ENCODE assay signal across 16 cellular contexts in the genomic region with DNA sequence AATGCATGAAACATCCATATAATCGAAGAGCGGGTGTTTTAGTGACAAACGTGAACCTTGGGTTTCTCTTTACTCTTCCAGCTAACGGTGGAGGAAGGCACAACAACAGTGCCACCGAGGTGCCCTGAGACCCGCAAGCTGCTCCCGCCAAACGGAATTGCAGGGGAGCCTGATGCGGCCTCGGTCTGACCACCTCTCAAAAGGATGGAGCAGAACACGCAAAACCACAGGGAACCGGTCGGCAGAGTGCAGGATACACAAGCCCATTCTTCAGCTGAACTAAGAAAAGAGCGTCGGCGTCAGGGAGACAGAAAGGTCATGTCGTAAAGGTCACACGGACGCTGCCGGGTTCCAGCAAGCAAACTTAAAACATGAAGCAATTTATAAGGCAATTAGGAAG.
DNase-seq lines count a peak whose midpoint lies in the region; ATAC-seq and TF ChIP-seq lines count a peak whose summit lies in the region.
"Had no signal": no experiment of that assay in that cellular context is flagged by ENCODE, and none has a peak within 500 bp of the region (broad histone marks: within the 10 kb centered on the region; RNA-seq: fewer than 3 reads in every experiment).

No MANE protein-coding gene starts in this region.

- H3K9ac ChIP-seq in endodermal cell (ENCODE audit: extremely low read depth, low read length, poor library complexity, severe bottlenecking), result no peak overlapping the region

- WGBS in heart right ventricle, 2 donors, result 95 to 99% methylated on average over 20 of the region's 20 CpGs
- 95 to 96% methylated on average over 20 of the region's 20 CpGs for WGBS in endodermal cell (ENCODE audit: insufficient coverage in 1 of 2, insufficient read length in 1 of 2), 2 experiments

- no peak for TF ChIP-seq CTCF in left ventricle myocardium inferior (IDR thresholded peaks at IDR 0.05; ENCODE audit: borderline replicate concordance)
- TF ChIP-seq CTCF in heart right ventricle (IDR thresholded peaks at IDR 0.05), result no peak
- TF ChIP-seq CTCF in endodermal cell (conservative IDR thresholded peaks at IDR 0.05), result no peak
- no peak for TF ChIP-seq CTCF in neural crest cell (conservative IDR thresholded peaks at IDR 0.05)
- no peak for TF ChIP-seq CTCF in upper lobe of right lung (IDR thresholded peaks at IDR 0.05)
- TF ChIP-seq CTCF in HFFc6 (IDR thresholded peaks at IDR 0.05), result no peak

- DNase-seq in left ventricle myocardium inferior, result peak; percentile 5
- no peak for DNase-seq in heart right ventricle
- no peak for DNase-seq in endodermal cell
- no peak for DNase-seq in neural crest cell (ENCODE audit: low read depth, low spot score)
- peak; percentile 26 for DNase-seq in upper lobe of right lung
- DNase-seq in HFFc6, result no peak
- DNase-seq: BE2C; CD4-positive, alpha-beta T cell; HCEC 1CT; NCI-H1105 treated with DMSO at 0.1 percent for 48 hours; NCI-H1694 treated with DMSO at 0.1 percent for 48 hours; NCI-H446 treated with DMSO at 0.1 percent for 48 hours; OCI-M1; SJCRH30 had no signal

- H3K4me3 Mint-ChIP-seq in endodermal cell, result no peak overlapping the region
- H3K4me3 Mint-ChIP-seq in neural crest cell, result peak overlapping the region; percentile 59
- no peak overlapping the region for H3K4me3 Mint-ChIP-seq in HFFc6
- H3K4me3 Mint-ChIP-seq: CD4-positive, alpha-beta T cell had no signal

- no peaks in the 10 kb centered on the region for H3K27me3 Mint-ChIP-seq in endodermal cell (ENCODE audit: insufficient read depth)
- peaks cover 2% of the 10 kb centered on the region for H3K27me3 Mint-ChIP-seq in neural crest cell (ENCODE audit: low read depth)
- peaks cover 2% of the 10 kb centered on the region for H3K27me3 Mint-ChIP-seq in HFFc6 (ENCODE audit: insufficient read depth)
- H3K27me3 Mint-ChIP-seq: CD4-positive, alpha-beta T cell had no signal

- intact Hi-C loops in left ventricle myocardium inferior (cut with micrococcal nuclease) (no loop called here), heart right ventricle (cut with DNase I) (no loop called here), upper lobe of right lung (cut with DNase I) (no loop called here)

- no peak overlapping the region for H3K4me3 ChIP-seq in left ventricle myocardium inferior
- H3K4me3 ChIP-seq in heart right ventricle, result no peak overlapping the region
- peak overlapping the region; percentile 35 for H3K4me3 ChIP-seq in endodermal cell (ENCODE audit: low read length)
- no peak overlapping the region for H3K4me3 ChIP-seq in upper lobe of right lung
- H3K4me3 ChIP-seq: SJCRH30 had no signal

- H3K27me3 ChIP-seq in left ventricle myocardium inferior (ENCODE audit: low read depth) (no peaks in the 10 kb centered on the region), heart right ventricle (no peaks in the 10 kb centered on the region), endodermal cell (ENCODE audit: control insufficient read depth, insufficient read depth, low read length, poor library complexity, severe bottlenecking) (no peaks in the 10 kb centered on the region), upper lobe of right lung (no peaks in the 10 kb centered on the region)
- H3K27me3 ChIP-seq: BE2C, SJCRH30 had no signal

- H3K9me3 ChIP-seq in left ventricle myocardium inferior (replicated peaks), result peaks cover 60% of the 10 kb centered on the region
- H3K9me3 ChIP-seq in heart right ventricle, result peaks cover 0 to 86% (median 19%) of the 10 kb centered on the region in 11 donors
- peaks cover 95% of the 10 kb centered on the region for H3K9me3 ChIP-seq in endodermal cell (ENCODE audit: control insufficient read depth, low read length)
- H3K9me3 ChIP-seq in upper lobe of right lung, result peaks cover 18% of the 10 kb centered on the region

- ATAC-seq in heart right ventricle, result no peak
- ATAC-seq in upper lobe of right lung, result no peak
- ATAC-seq in HG03442 (IDR thresholded peaks at IDR 0.05; ENCODE audit: unreplicated experiment), result no peak

- no peaks in the 10 kb centered on the region for H3K4me1 Mint-ChIP-seq in endodermal cell
- no peaks in the 10 kb centered on the region for H3K4me1 Mint-ChIP-seq in neural crest cell
- no peaks in the 10 kb centered on the region for H3K4me1 Mint-ChIP-seq in HFFc6 (ENCODE audit: low read depth)

- H3K36me3 ChIP-seq in left ventricle myocardium inferior (peaks cover 36% of the 10 kb centered on the region), heart right ventricle (peaks cover 0 to 30% (median 7%) of the 10 kb centered on the region in 9 donors), endodermal cell (ENCODE audit: control insufficient read depth, insufficient read depth, low read length) (peaks cover 32% of the 10 kb centered on the region), upper lobe of right lung (no peaks in the 10 kb centered on the region)
- H3K36me3 ChIP-seq: BE2C had no signal

- H3K9me3 Mint-ChIP-seq in endodermal cell (peaks cover 98% of the 10 kb centered on the region), neural crest cell (peaks cover 57% of the 10 kb centered on the region), HFFc6 (peaks cover 74% of the 10 kb centered on the region)

- no peak overlapping the region for H3K27ac Mint-ChIP-seq in endodermal cell
- H3K27ac Mint-ChIP-seq in neural crest cell (ENCODE audit: unreplicated experiment), result no peak overlapping the region
- no peak overlapping the region for H3K27ac Mint-ChIP-seq in HFFc6
- H3K27ac Mint-ChIP-seq: CD4-positive, alpha-beta T cell had no signal

- H3K4me1 ChIP-seq in left ventricle myocardium inferior (no peaks in the 10 kb centered on the region), heart right ventricle (no peaks in the 10 kb centered on the region), endodermal cell (ENCODE audit: control insufficient read depth, insufficient read depth, low read length) (no peaks in the 10 kb centered on the region), upper lobe of right lung (no peaks in the 10 kb centered on the region)
- H3K4me1 ChIP-seq: BE2C, SJCRH30 had no signal

- H3K27ac ChIP-seq in left ventricle myocardium inferior (replicated peaks), result no peak overlapping the region
- H3K27ac ChIP-seq in heart right ventricle, result no peak overlapping the region
- no peak overlapping the region for H3K27ac ChIP-seq in endodermal cell (ENCODE audit: low read depth, low read length)
- no peak overlapping the region for H3K27ac ChIP-seq in upper lobe of right lung
- H3K27ac ChIP-seq: HL-60, SJCRH30 had no signal

- H3K36me3 Mint-ChIP-seq in endodermal cell (ENCODE audit: low read depth), result peaks cover 87% of the 10 kb centered on the region
- H3K36me3 Mint-ChIP-seq in neural crest cell (ENCODE audit: low read depth), result peaks cover 93% of the 10 kb centered on the region
- peaks cover 88% of the 10 kb centered on the region for H3K36me3 Mint-ChIP-seq in HFFc6 (ENCODE audit: low read depth)

Comparison
In these comparisons a context has a peak if more than half of its experiments do, and no peak if none do; other contexts are left out.
1. DNase-seq: peak in left ventricle myocardium inferior (single experiment) and upper lobe of right lung (single experiment); none in heart right ventricle (0 of 2), endodermal cell (single experiment), neural crest cell (single experiment) and HFFc6 (single experiment).